In genomic region chr3:196568246-196569002, GRCh38 we compare ENCODE assay signal across 8 cellular contexts. TPM values are rescaled to one million over a fixed set of nuclear protein-coding genes. Genes with fewer than 3 reads are reported as not detected.
A peak's percentile ranks its signal among the peaks of the same experiment; 100 is the strongest.
DNase-seq lines count a peak whose midpoint lies in the region; ATAC-seq, FAIRE-seq and TF ChIP-seq lines count a peak whose summit lies in the region.

TSS of gene FBXO45 (plus strand) at chr3:196568660. CDS start at chr3:196568985, 325 bp downstream.
TSS of gene WDR53 (minus strand) at chr3:196568554. CDS start at chr3:196561475, 7,079 bp downstream.

- no peaks in the 10 kb centered on the region for H3K9me3 Mint-ChIP-seq in CD4-positive, alpha-beta T cell

- in situ Hi-C loops in HepG2 (cut with HindIII; ENCODE audit: extremely low pct_ligation_motif_present, low pct_unique_long_range_greater_than_20kb): no loop called here

- CTCF ChIA-PET in CD4-positive, alpha-beta T cell (lab: Charles Lee): interaction anchor here (0.6 to 2.0 kb wide), 4 partner anchors 40 to 374 kb away, joined by 3 to 7 read pairs (median 6); partner anchors contain the start of genes NCBP2 and PAK2
- CTCF ChIA-PET in HepG2 (lab: Yijun Ruan, JAX; ENCODE audit: low intra/inter-chr PET ratio, low total read pairs): no interaction called here

- H3K79me2 ChIP-seq in HepG2 (ENCODE audit: insufficient read depth, low read length): peaks cover 52% of the 10 kb centered on the region

- TF ChIP-seq EP300 in HepG2 (IDR thresholded peaks at IDR 0.05; ENCODE audit: low read depth in 2 of 2, low read length in 2 of 2) (no peak), HepG2 (CRISPR knock-in tag; IDR thresholded peaks at IDR 0.05; ENCODE audit: borderline replicate concordance) (no peak)

- H2AFZ ChIP-seq in HepG2 (ENCODE audit: low read length): peak within 1 kb of the TSS; percentile 82

- TF ChIP-seq RAD21 in HepG2 (CRISPR knock-in tag; IDR thresholded peaks at IDR 0.05): peak; percentile 22; the same call in 1 of the 2 replicates

- WGBS in HepG2 (ENCODE audit: low lambda C conversion rate): under 1% methylated on average over 16 of the region's 87 CpGs

- H3K27ac ChIP-seq in CD4-positive, alpha-beta T cell (ENCODE audit: low read depth, low read length): peak within 1 kb of the TSS; percentile 77
- H3K27ac ChIP-seq in HepG2 (ENCODE audit: extremely low read length, insufficient read depth, low read length): peak within 1 kb of the TSS; percentile 81

- H3K27me3 ChIP-seq in CD4-positive, alpha-beta T cell (ENCODE audit: control insufficient read depth, insufficient read depth, low read length): no peaks in the 10 kb centered on the region
- peaks cover 0 to 3% of the 10 kb centered on the region in 2 experiments; a peak in 1 of 5 replicates for H3K27me3 ChIP-seq in HepG2 (ENCODE audit: control insufficient read depth in 1 of 2, insufficient read depth in 2 of 2, low read length in 2 of 2)

- no peaks in the 10 kb centered on the region for H3K36me3 ChIP-seq in HepG2 (replicated peaks in 1 of 2; ENCODE audit: control insufficient read depth in 1 of 2, insufficient read depth in 2 of 2, low read length in 2 of 2)

- peak within 1 kb of the TSS; percentile 85 for H3K9ac ChIP-seq in HepG2 (ENCODE audit: insufficient read depth, low read depth, low read length)

- peak within 1 kb of the TSS; percentile 97 for H3K27ac Mint-ChIP-seq in CD4-positive, alpha-beta T cell

- POLR2A ChIA-PET in CD4-positive, alpha-beta T cell (lab: Charles Lee): interaction anchor here (0.5 to 2.6 kb wide), 27 partner anchors 8 to 487 kb away, joined by 3 to 27 read pairs (median 5); partner anchors contain the start of genes CEP19, DYNLT2B, MELTF and NCBP2
- POLR2A ChIA-PET in HepG2 (lab: Yijun Ruan, JAX): interaction anchor here (0.7 to 1.0 kb wide), 3 partner anchors 12 to 120 kb away, joined by 3 to 4 read pairs (median 3); partner anchors contain the start of gene RNF168

- intact Hi-C loops in CD4-positive, alpha-beta T cell (cut with DNase I, micrococcal nuclease): loop anchor here (1.0 to 5.0 kb wide), 7 partner anchors 41 to 374 kb away; partner anchors contain the start of genes RNF168 (in 2 of the 2), CEP19 (in 1 of the 2), NCBP2 (in 1 of the 2) and PAK2 (in 1 of the 2)
- intact Hi-C loops in HepG2 (cut with micrococcal nuclease; ENCODE audit: unreplicated experiment): no loop called here

- ATAC-seq in CD4-positive, alpha-beta T cell (ENCODE audit: poor library complexity): peak; percentile 90
- ATAC-seq in GM19452 (IDR thresholded peaks at IDR 0.05; ENCODE audit: unreplicated experiment) (peak; percentile 94), HG03575 (IDR thresholded peaks at IDR 0.05; ENCODE audit: extremely low read depth, insufficient number of reproducible peaks, low FRiP score, unreplicated experiment) (peak; percentile 63), HepG2 (peak; percentile 98)

- no TSS peak for BruUV-seq in HepG2 (replicated peaks; lab: Mats Ljungman, UMichigan)

- peaks cover 48% of the 10 kb centered on the region for H3K4me1 Mint-ChIP-seq in CD4-positive, alpha-beta T cell (ENCODE audit: low read depth)

- peak; percentile 83 to 92 for TF ChIP-seq POLR2A in HepG2 (IDR thresholded peaks at IDR 0.05; ENCODE audit: insufficient read depth in 1 of 2, low read depth in 2 of 2, low read length in 2 of 2)

- peak; percentile 53 for FAIRE-seq in HepG2 (lab: Jason Lieb, UNC)

- peak within 1 kb of the TSS; percentile 92 for H3K4me2 ChIP-seq in HepG2 (ENCODE audit: low read depth, low read length)

- peak within 1 kb of the TSS; percentile 89 to 98 (median 90) for H3K4me3 ChIP-seq in HepG2 (replicated peaks in 1 of 3; ENCODE audit: insufficient read depth in 1 of 3, low read depth in 2 of 3, low read length in 3 of 3)

- peak within 1 kb of the TSS; percentile 98 for H3K4me3 Mint-ChIP-seq in CD4-positive, alpha-beta T cell

- H4K20me1 ChIP-seq in HepG2 (ENCODE audit: insufficient read depth, low read length): no peaks in the 10 kb centered on the region

- DNase-seq in CD4-positive, alpha-beta T cell: peak; percentile 90 to 97 (median 93)
- DNase-seq in NCI-H82 (lab: John Stamatoyannopoulos, UW) (peak; percentile 98), dermis blood vessel endothelial cell (peak; percentile 97), HepG2 (ENCODE audit: low spot score) (peak; percentile 86)
- peak; percentile 93 to 95 for DNase-seq in activated CD4-positive, alpha-beta T cell treated with anti-CD3 and anti-CD28 coated beads, Interleukin-2, amount 50 U/mL, for 48 hours
- DNase-seq in stimulated activated CD4-positive, alpha-beta T cell treated with anti-CD3 and anti-CD28 coated beads, Interleukin-2, amount 100 ng/mL, for 48 hours: peak; percentile 91 to 93

- peaks cover 39% of the 10 kb centered on the region for H3K4me1 ChIP-seq in HepG2 (ENCODE audit: insufficient read depth, low read length)

- TF ChIP-seq CTCF in CD4-positive, alpha-beta T cell (IDR thresholded peaks at IDR 0.05): no peak
- no peak; the same call in 1 of the 2 replicates for TF ChIP-seq CTCF in HepG2 (CRISPR knock-in tag; IDR thresholded peaks at IDR 0.05)

- H3K27me3 Mint-ChIP-seq in CD4-positive, alpha-beta T cell: no peaks in the 10 kb centered on the region

- no peaks in the 10 kb centered on the region for H3K9me3 ChIP-seq in CD4-positive, alpha-beta T cell (ENCODE audit: control insufficient read depth, low read length)
- H3K9me3 ChIP-seq in HepG2 (ENCODE audit: low read length): no peaks in the 10 kb centered on the region

- peaks cover 41% of the 10 kb centered on the region for H3K36me3 Mint-ChIP-seq in CD4-positive, alpha-beta T cell (ENCODE audit: low read depth)

RNA-seq across cellular contexts. Expression of gene FBXO45, which starts in this region (rescaled TPM):
- 1 to 10 TPM; 5.4 to 6.0 TPM for total RNA-seq in CD4-positive, alpha-beta T cell
- total RNA-seq in dermis blood vessel endothelial cell (17.2 and 24.2 TPM in 2 replicates), HepG2 (2016; rRNA removed; fragmentation: Illumina TruSeq; extraction: Trizol) (12.1 and 18.4 TPM in 2 replicates)
- 1.4 and 2.1 TPM in 2 replicates for total RNA-seq in HepG2 (2016; cell fraction: cytosol; rRNA removed; fragmentation: Illumina TruSeq; extraction: Trizol; ENCODE audit: low read depth)
- 12.2 and 16.6 TPM in 2 replicates for total RNA-seq in HepG2 (2016; cell fraction: insoluble cytoplasmic fraction; rRNA removed; fragmentation: Illumina TruSeq; extraction: Trizol)
- 9.5 and 10.4 TPM in 2 replicates for total RNA-seq in HepG2 (2016; cell fraction: membrane; rRNA removed; fragmentation: Illumina TruSeq; extraction: Trizol)
- 6.9 and 8.6 TPM in 2 replicates for total RNA-seq in HepG2 (2016; cell fraction: nucleus; rRNA removed; fragmentation: Illumina TruSeq; extraction: Trizol)
- 4.9 and 7.0 TPM in 2 replicates for polyA plus RNA-seq in HepG2 (2011; rRNA removed)
- polyA plus RNA-seq in HepG2 (2011; cell fraction: cytosol; rRNA removed): 2.7 and 4.4 TPM in 2 replicates
- polyA plus RNA-seq in HepG2 (2011; cell fraction: nucleus; rRNA removed): 1.4 and 1.7 TPM in 2 replicates
- 7.8 and 9.3 TPM in 2 replicates for polyA plus RNA-seq in HepG2 (2012)
- polyA plus RNA-seq in HepG2 (2016; cell fraction: cytosol; fragmentation: Illumina TruSeq; extraction: Trizol; ENCODE audit: low read depth): 1.4 and 1.6 TPM in 2 replicates
- polyA plus RNA-seq in HepG2 (2016; cell fraction: insoluble cytoplasmic fraction; fragmentation: Illumina TruSeq; extraction: Trizol; ENCODE audit: low read depth): 17.1 and 19.3 TPM in 2 replicates
- 7.4 and 8.0 TPM in 2 replicates for polyA plus RNA-seq in HepG2 (2016; cell fraction: membrane; fragmentation: Illumina TruSeq; extraction: Trizol; ENCODE audit: low read depth)
- polyA plus RNA-seq in HepG2 (2016; cell fraction: nucleus; fragmentation: Illumina TruSeq; extraction: Trizol; ENCODE audit: insufficient read depth, low read depth): 8.4 and 9.2 TPM in 2 replicates
- polyA minus RNA-seq in HepG2 (2011; rRNA and poly(A)+ RNA removed; ENCODE audit: low replicate concordance): 2.6 and 8.3 TPM in 2 replicates
- polyA minus RNA-seq in HepG2 (2011; cell fraction: cytosol; rRNA and poly(A)+ RNA removed): 4.6 and 5.3 TPM in 2 replicates
- polyA minus RNA-seq in HepG2 (2011; cell fraction: nucleus; rRNA and poly(A)+ RNA removed): 4.2 and 4.5 TPM in 2 replicates

RNA-seq across cellular contexts. Expression of gene WDR53, which starts in this region (rescaled TPM):
- total RNA-seq in CD4-positive, alpha-beta T cell: 10 to 100 TPM; 18.4 to 20.9 TPM
- total RNA-seq in dermis blood vessel endothelial cell (7.8 and 8.3 TPM in 2 replicates), HepG2 (2016; rRNA removed; fragmentation: Illumina TruSeq; extraction: Trizol) (7.7 and 16.4 TPM in 2 replicates)
- 2.8 and 5.5 TPM in 2 replicates for total RNA-seq in HepG2 (2016; cell fraction: cytosol; rRNA removed; fragmentation: Illumina TruSeq; extraction: Trizol; ENCODE audit: low read depth)
- 9.8 and 13.8 TPM in 2 replicates for total RNA-seq in HepG2 (2016; cell fraction: insoluble cytoplasmic fraction; rRNA removed; fragmentation: Illumina TruSeq; extraction: Trizol)
- total RNA-seq in HepG2 (2016; cell fraction: membrane; rRNA removed; fragmentation: Illumina TruSeq; extraction: Trizol): 6.5 and 7.9 TPM in 2 replicates
- 5.2 and 7.0 TPM in 2 replicates for total RNA-seq in HepG2 (2016; cell fraction: nucleus; rRNA removed; fragmentation: Illumina TruSeq; extraction: Trizol)
- polyA plus RNA-seq in HepG2 (2011; rRNA removed): 3.5 and 4.1 TPM in 2 replicates
- polyA plus RNA-seq in HepG2 (2011; cell fraction: cytosol; rRNA removed): 3.7 and 3.9 TPM in 2 replicates
- 2.9 and 3.9 TPM in 2 replicates for polyA plus RNA-seq in HepG2 (2011; cell fraction: nucleus; rRNA removed)
- 6.1 and 9.5 TPM in 2 replicates for polyA plus RNA-seq in HepG2 (2012)
- polyA plus RNA-seq in HepG2 (2016; cell fraction: cytosol; fragmentation: Illumina TruSeq; extraction: Trizol; ENCODE audit: low read depth): 3.1 and 3.4 TPM in 2 replicates
- polyA plus RNA-seq in HepG2 (2016; cell fraction: insoluble cytoplasmic fraction; fragmentation: Illumina TruSeq; extraction: Trizol; ENCODE audit: low read depth): 17.3 and 18.0 TPM in 2 replicates
- polyA plus RNA-seq in HepG2 (2016; cell fraction: membrane; fragmentation: Illumina TruSeq; extraction: Trizol; ENCODE audit: low read depth): 5.2 and 5.5 TPM in 2 replicates
- polyA plus RNA-seq in HepG2 (2016; cell fraction: nucleus; fragmentation: Illumina TruSeq; extraction: Trizol; ENCODE audit: insufficient read depth, low read depth): 13.6 and 14.4 TPM in 2 replicates
- polyA minus RNA-seq in HepG2 (2011; rRNA and poly(A)+ RNA removed; ENCODE audit: low replicate concordance): 3.2 and 15.2 TPM in 2 replicates
- 1.8 and 2.3 TPM in 2 replicates for polyA minus RNA-seq in HepG2 (2011; cell fraction: cytosol; rRNA and poly(A)+ RNA removed)
- polyA minus RNA-seq in HepG2 (2011; cell fraction: nucleus; rRNA and poly(A)+ RNA removed): 2.1 and 4.0 TPM in 2 replicates

Comparison
In these comparisons a context has a peak if more than half of its experiments do, and no peak if none do; other contexts are left out.
1. Peak in every context shown above with its lines: DNase-seq, ATAC-seq, H3K4me3 ChIP-seq and H3K27ac ChIP-seq.